In genomic region chr19:18683109-18683954, GRCh38 we compare ENCODE assay signal across 1 cellular context.
A peak's percentile ranks its signal among the peaks of the same experiment; 100 is the strongest.
TF ChIP-seq lines count a peak whose summit lies in the region.

Gene CRTC1, plus strand, starts transcription at chr19:18683680. Its CDS starts 23 bp downstream, at chr19:18683703.

TF ChIP-seq in HepG2, 621 proteins besides CTCF, POLR2A, EP300 and RAD21 (continued from another document and continues in another):
- TF ChIP-seq ZNF563 (CRISPR knock-in tag; IDR thresholded peaks at IDR 0.05), result no peak
- TF ChIP-seq, protein P1, sequence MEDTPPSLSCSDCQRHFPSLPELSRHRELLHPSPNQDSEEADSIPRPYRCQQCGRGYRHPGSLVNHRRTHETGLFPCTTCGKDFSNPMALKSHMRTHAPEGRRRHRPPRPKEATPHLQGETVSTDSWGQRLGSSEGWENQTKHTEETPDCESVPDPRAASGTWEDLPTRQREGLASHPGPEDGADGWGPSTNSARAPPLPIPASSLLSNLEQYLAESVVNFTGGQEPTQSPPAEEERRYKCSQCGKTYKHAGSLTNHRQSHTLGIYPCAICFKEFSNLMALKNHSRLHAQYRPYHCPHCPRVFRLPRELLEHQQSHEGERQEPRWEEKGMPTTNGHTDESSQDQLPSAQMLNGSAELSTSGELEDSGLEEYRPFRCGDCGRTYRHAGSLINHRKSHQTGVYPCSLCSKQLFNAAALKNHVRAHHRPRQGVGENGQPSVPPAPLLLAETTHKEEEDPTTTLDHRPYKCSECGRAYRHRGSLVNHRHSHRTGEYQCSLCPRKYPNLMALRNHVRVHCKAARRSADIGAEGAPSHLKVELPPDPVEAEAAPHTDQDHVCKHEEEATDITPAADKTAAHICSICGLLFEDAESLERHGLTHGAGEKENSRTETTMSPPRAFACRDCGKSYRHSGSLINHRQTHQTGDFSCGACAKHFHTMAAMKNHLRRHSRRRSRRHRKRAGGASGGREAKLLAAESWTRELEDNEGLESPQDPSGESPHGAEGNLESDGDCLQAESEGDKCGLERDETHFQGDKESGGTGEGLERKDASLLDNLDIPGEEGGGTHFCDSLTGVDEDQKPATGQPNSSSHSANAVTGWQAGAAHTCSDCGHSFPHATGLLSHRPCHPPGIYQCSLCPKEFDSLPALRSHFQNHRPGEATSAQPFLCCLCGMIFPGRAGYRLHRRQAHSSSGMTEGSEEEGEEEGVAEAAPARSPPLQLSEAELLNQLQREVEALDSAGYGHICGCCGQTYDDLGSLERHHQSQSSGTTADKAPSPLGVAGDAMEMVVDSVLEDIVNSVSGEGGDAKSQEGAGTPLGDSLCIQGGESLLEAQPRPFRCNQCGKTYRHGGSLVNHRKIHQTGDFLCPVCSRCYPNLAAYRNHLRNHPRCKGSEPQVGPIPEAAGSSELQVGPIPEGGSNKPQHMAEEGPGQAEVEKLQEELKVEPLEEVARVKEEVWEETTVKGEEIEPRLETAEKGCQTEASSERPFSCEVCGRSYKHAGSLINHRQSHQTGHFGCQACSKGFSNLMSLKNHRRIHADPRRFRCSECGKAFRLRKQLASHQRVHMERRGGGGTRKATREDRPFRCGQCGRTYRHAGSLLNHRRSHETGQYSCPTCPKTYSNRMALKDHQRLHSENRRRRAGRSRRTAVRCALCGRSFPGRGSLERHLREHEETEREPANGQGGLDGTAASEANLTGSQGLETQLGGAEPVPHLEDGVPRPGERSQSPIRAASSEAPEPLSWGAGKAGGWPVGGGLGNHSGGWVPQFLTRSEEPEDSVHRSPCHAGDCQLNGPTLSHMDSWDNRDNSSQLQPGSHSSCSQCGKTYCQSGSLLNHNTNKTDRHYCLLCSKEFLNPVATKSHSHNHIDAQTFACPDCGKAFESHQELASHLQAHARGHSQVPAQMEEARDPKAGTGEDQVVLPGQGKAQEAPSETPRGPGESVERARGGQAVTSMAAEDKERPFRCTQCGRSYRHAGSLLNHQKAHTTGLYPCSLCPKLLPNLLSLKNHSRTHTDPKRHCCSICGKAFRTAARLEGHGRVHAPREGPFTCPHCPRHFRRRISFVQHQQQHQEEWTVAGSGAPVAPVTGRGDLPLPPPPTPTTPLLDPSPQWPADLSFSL (CRISPR knock-in tag; IDR thresholded peaks at IDR 0.05), result no peak
- peak; percentile 95 for TF ChIP-seq ZNF24 (IDR thresholded peaks at IDR 0.05)
- TF ChIP-seq ZNF432 (CRISPR knock-in tag; IDR thresholded peaks at IDR 0.05; ENCODE audit: borderline replicate concordance), result no peak
- TF ChIP-seq ZNF878 (CRISPR knock-in tag; IDR thresholded peaks at IDR 0.05), result no peak
- peak; percentile 35; the same call in 1 of the 2 replicates for TF ChIP-seq STAG1 (CRISPR knock-in tag; IDR thresholded peaks at IDR 0.05)
- TF ChIP-seq CCAR2 (optimal IDR thresholded peaks at IDR 0.05; ENCODE audit: low read depth, low read length), result no peak
- TF ChIP-seq JARID2 (CRISPR knock-in tag; IDR thresholded peaks at IDR 0.05; ENCODE audit: insufficient replicate concordance), result no peak
- no peak for TF ChIP-seq ARID2 (CRISPR knock-in tag; IDR thresholded peaks at IDR 0.05; ENCODE audit: borderline replicate concordance)
- TF ChIP-seq MYNN (CRISPR knock-in tag; IDR thresholded peaks at IDR 0.05; ENCODE audit: low read depth), result no peak
- TF ChIP-seq FOXA3 (CRISPR knock-in tag; IDR thresholded peaks at IDR 0.05), result peak; percentile 36
- TF ChIP-seq MED8 (CRISPR knock-in tag; IDR thresholded peaks at IDR 0.05; ENCODE audit: insufficient replicate concordance), result peak; percentile 18
- TF ChIP-seq ZBTB21 (CRISPR knock-in tag; IDR thresholded peaks at IDR 0.05), result no peak
- no peak for TF ChIP-seq ZNF17 (CRISPR knock-in tag; IDR thresholded peaks at IDR 0.05)
- no peak for TF ChIP-seq HDAC6 (IDR thresholded peaks at IDR 0.05; ENCODE audit: low read depth, low read length)
- TF ChIP-seq, protein P2, sequence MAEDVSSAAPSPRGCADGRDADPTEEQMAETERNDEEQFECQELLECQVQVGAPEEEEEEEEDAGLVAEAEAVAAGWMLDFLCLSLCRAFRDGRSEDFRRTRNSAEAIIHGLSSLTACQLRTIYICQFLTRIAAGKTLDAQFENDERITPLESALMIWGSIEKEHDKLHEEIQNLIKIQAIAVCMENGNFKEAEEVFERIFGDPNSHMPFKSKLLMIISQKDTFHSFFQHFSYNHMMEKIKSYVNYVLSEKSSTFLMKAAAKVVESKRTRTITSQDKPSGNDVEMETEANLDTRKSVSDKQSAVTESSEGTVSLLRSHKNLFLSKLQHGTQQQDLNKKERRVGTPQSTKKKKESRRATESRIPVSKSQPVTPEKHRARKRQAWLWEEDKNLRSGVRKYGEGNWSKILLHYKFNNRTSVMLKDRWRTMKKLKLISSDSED (CRISPR knock-in tag; IDR thresholded peaks at IDR 0.05), result no peak
- TF ChIP-seq ETV6 (CRISPR knock-in tag; conservative IDR thresholded peaks at IDR 0.05), result no peak
- TF ChIP-seq TAF15 (IDR thresholded peaks at IDR 0.05; ENCODE audit: low read depth, low read length, poor library complexity, severe bottlenecking), result no peak
- TF ChIP-seq ZNF569 (CRISPR knock-in tag; IDR thresholded peaks at IDR 0.05; ENCODE audit: borderline replicate concordance), result no peak
- TF ChIP-seq RBM39 (IDR thresholded peaks at IDR 0.05; ENCODE audit: low read depth, low read length, poor library complexity, severe bottlenecking), result no peak
- TF ChIP-seq NKX3-1 (CRISPR knock-in tag; IDR thresholded peaks at IDR 0.05), result peak; percentile 38; the same call in 1 of the 2 replicates
- TF ChIP-seq ZNF18 (CRISPR knock-in tag; IDR thresholded peaks at IDR 0.05; ENCODE audit: insufficient replicate concordance), result no peak
- no peak for TF ChIP-seq ZNF33A (CRISPR knock-in tag; IDR thresholded peaks at IDR 0.05; ENCODE audit: borderline replicate concordance)
- no peak for TF ChIP-seq ZSCAN9 (CRISPR knock-in tag; IDR thresholded peaks at IDR 0.05; ENCODE audit: borderline replicate concordance)
- peak; percentile 77 for TF ChIP-seq ZBTB38 (CRISPR knock-in tag; IDR thresholded peaks at IDR 0.05)
- TF ChIP-seq, protein P3, sequence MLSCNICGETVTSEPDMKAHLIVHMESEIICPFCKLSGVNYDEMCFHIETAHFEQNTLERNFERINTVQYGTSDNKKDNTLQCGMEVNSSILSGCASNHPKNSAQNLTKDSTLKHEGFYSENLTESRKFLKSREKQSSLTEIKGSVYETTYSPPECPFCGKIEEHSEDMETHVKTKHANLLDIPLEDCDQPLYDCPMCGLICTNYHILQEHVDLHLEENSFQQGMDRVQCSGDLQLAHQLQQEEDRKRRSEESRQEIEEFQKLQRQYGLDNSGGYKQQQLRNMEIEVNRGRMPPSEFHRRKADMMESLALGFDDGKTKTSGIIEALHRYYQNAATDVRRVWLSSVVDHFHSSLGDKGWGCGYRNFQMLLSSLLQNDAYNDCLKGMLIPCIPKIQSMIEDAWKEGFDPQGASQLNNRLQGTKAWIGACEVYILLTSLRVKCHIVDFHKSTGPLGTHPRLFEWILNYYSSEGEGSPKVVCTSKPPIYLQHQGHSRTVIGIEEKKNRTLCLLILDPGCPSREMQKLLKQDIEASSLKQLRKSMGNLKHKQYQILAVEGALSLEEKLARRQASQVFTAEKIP (CRISPR knock-in tag; IDR thresholded peaks at IDR 0.05; ENCODE audit: borderline replicate concordance), result no peak
- no peak for TF ChIP-seq ZSCAN20 (CRISPR knock-in tag; IDR thresholded peaks at IDR 0.05; ENCODE audit: borderline replicate concordance)
- no peak for TF ChIP-seq ETV5 (CRISPR knock-in tag; IDR thresholded peaks at IDR 0.05; ENCODE audit: borderline replicate concordance)
- TF ChIP-seq ESRRA (CRISPR knock-in tag; IDR thresholded peaks at IDR 0.05; ENCODE audit: low read depth), result 0 out of 2 replicates have a peak, but pooled peaks have one; percentile 40
- no peak for TF ChIP-seq KDM4B (CRISPR knock-in tag; IDR thresholded peaks at IDR 0.05)
- TF ChIP-seq ZMAT3 (CRISPR knock-in tag; conservative IDR thresholded peaks at IDR 0.05), result no peak
- no peak for TF ChIP-seq SNAPC4 (CRISPR knock-in tag; IDR thresholded peaks at IDR 0.05)
- TF ChIP-seq, protein P4, sequence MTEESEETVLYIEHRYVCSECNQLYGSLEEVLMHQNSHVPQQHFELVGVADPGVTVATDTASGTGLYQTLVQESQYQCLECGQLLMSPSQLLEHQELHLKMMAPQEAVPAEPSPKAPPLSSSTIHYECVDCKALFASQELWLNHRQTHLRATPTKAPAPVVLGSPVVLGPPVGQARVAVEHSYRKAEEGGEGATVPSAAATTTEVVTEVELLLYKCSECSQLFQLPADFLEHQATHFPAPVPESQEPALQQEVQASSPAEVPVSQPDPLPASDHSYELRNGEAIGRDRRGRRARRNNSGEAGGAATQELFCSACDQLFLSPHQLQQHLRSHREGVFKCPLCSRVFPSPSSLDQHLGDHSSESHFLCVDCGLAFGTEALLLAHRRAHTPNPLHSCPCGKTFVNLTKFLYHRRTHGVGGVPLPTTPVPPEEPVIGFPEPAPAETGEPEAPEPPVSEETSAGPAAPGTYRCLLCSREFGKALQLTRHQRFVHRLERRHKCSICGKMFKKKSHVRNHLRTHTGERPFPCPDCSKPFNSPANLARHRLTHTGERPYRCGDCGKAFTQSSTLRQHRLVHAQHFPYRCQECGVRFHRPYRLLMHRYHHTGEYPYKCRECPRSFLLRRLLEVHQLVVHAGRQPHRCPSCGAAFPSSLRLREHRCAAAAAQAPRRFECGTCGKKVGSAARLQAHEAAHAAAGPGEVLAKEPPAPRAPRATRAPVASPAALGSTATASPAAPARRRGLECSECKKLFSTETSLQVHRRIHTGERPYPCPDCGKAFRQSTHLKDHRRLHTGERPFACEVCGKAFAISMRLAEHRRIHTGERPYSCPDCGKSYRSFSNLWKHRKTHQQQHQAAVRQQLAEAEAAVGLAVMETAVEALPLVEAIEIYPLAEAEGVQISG (CRISPR knock-in tag; IDR thresholded peaks at IDR 0.05), result no peak
- TF ChIP-seq REXO4 (CRISPR knock-in tag; IDR thresholded peaks at IDR 0.05; ENCODE audit: borderline replicate concordance), result no peak
- TF ChIP-seq ZBTB7A (CRISPR knock-in tag; IDR thresholded peaks at IDR 0.05), result no peak
- peak; percentile 97 for TF ChIP-seq UBTF (CRISPR knock-in tag; IDR thresholded peaks at IDR 0.05)
- TF ChIP-seq TGIF2 (CRISPR knock-in tag; IDR thresholded peaks at IDR 0.05), result peak; percentile 52; the same call in 1 of the 2 replicates
- no peak for TF ChIP-seq ATM (IDR thresholded peaks at IDR 0.05; ENCODE audit: borderline replicate concordance)
- TF ChIP-seq TEAD2 (CRISPR knock-in tag; IDR thresholded peaks at IDR 0.05), result no peak
- TF ChIP-seq NR0B2 (CRISPR knock-in tag; IDR thresholded peaks at IDR 0.05), result no peak
- no peak for TF ChIP-seq ZNF749 (CRISPR knock-in tag; IDR thresholded peaks at IDR 0.05; ENCODE audit: borderline replicate concordance)
- no peak for TF ChIP-seq MTA3 (CRISPR knock-in tag; IDR thresholded peaks at IDR 0.05)
